ENCODE assay signal across 27 cellular contexts in the genomic region with DNA sequence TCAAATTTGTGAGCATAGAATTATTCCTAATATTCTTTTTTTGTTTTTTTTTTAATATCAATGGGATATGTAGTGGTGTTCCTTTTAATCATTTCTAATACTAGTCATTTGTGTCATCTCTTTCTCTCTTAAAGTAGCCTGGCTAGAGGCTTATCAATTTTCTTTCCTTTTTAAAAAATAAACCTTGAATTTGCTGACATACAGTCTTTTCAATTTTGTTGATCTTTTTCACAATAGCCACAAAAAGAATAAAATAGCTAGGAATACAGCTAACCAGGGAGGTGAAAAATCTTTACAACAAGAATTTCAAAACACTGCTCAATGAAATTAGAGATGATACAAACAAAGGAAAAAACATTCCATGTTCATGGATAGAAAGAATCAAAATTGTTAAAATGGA.
"Had no signal": no experiment of that assay in that cellular context is flagged by ENCODE, and none has a peak within 500 bp of the region (broad histone marks: within the 10 kb centered on the region; RNA-seq: fewer than 3 reads in every experiment).

No MANE protein-coding gene starts in this region.

- ATAC-seq: effector memory CD8-positive, alpha-beta T cell; esophagus mucosa; foreskin keratinocyte; gastrocnemius medialis; gastroesophageal sphincter; heart left ventricle; heart right ventricle had no signal

- FAIRE-seq: colon, endometrium, endothelial cell of umbilical vein had no signal

- H3K4me1 ChIP-seq: colonic mucosa, esophagus muscularis mucosa, esophagus squamous epithelium, foreskin keratinocyte, gastrocnemius medialis, gastroesophageal sphincter, heart left ventricle, heart right ventricle had no signal

- DNase-seq: colonic mucosa; cortex of kidney; dermis blood vessel endothelial cell; dorsolateral prefrontal cortex; effector CD4-positive, alpha-beta T cell; effector CD8-positive, alpha-beta T cell; effector memory CD4-positive, alpha-beta T cell; effector memory CD8-positive, alpha-beta T cell; endodermal cell; erythroblast; esophagus squamous epithelium; foreskin fibroblast; foreskin keratinocyte; foreskin melanocyte; gastrocnemius medialis; glutamatergic neuron; head of caudate nucleus; heart left ventricle; heart right ventricle had no signal

- H3K36me3 ChIP-seq: colonic mucosa, esophagus muscularis mucosa, esophagus squamous epithelium, gastrocnemius medialis, gastroesophageal sphincter, heart left ventricle, heart right ventricle had no signal

- H3K9me3 ChIP-seq: colonic mucosa, esophagus muscularis mucosa, esophagus squamous epithelium, gastrocnemius medialis, gastroesophageal sphincter had no signal

- H3K27ac ChIP-seq: colonic mucosa, coronary artery, dorsolateral prefrontal cortex, epithelial cell of prostate, esophagus muscularis mucosa, esophagus squamous epithelium, foreskin keratinocyte, gastrocnemius medialis, gastroesophageal sphincter, heart left ventricle, heart right ventricle had no signal

- H3K4me3 ChIP-seq: colonic mucosa, coronary artery, dorsolateral prefrontal cortex, esophagus muscularis mucosa, esophagus squamous epithelium, gastrocnemius medialis, gastroesophageal sphincter, heart left ventricle, heart right ventricle had no signal

- H3K27me3 ChIP-seq: colonic mucosa, dorsolateral prefrontal cortex, esophagus muscularis mucosa, esophagus squamous epithelium, foreskin keratinocyte, gastrocnemius medialis, gastroesophageal sphincter, heart left ventricle, heart right ventricle had no signal
